In genomic region chr6:109382576-109383437, GRCh38 we compare ENCODE assay signal across 8 cellular contexts. TPM values are rescaled to one million over a fixed set of nuclear protein-coding genes. Genes with fewer than 3 reads are reported as not detected.
DNase-seq lines count a peak whose midpoint lies in the region; ATAC-seq, FAIRE-seq and TF ChIP-seq lines count a peak whose summit lies in the region.

No MANE protein-coding gene starts in this region.

- POLR2A ChIA-PET in Caco-2 (lab: Charles Lee): interaction anchor here (0.6 to 1.5 kb wide), 7 partner anchors 9 to 393 kb away, joined by 3 to 5 read pairs (median 5); partner anchors contain the start of genes CEP57L1, PPIL6, SESN1 and SMPD2

- H3K27ac ChIP-seq in mesenchymal stem cell (ENCODE audit: low read length, poor library complexity, severe bottlenecking): peak overlapping the region; percentile 99

- WGBS in mesenchymal stem cell: under 1% methylated on average over 36 of the region's 42 CpGs

- no peaks in the 10 kb centered on the region for H3K27me3 ChIP-seq in Caco-2 (replicated peaks; ENCODE audit: control insufficient read depth, insufficient read depth, low read length)
- no peaks in the 10 kb centered on the region for H3K27me3 ChIP-seq in endocrine pancreas (ENCODE audit: control insufficient read depth, insufficient read depth, low read length)
- H3K27me3 ChIP-seq in mesenchymal stem cell (ENCODE audit: control insufficient read depth in 1 of 2, insufficient read depth in 1 of 2, low read length in 2 of 2): no peaks in the 10 kb centered on the region

- H2BK12ac ChIP-seq in mesenchymal stem cell (ENCODE audit: low read length in 2 of 2): peak overlapping the region; percentile 65 to 99

- H2AK5ac ChIP-seq in mesenchymal stem cell (ENCODE audit: low read length, severe bottlenecking): no peak overlapping the region

- peaks cover 34% of the 10 kb centered on the region for H3K36me3 Mint-ChIP-seq in Caco-2 (ENCODE audit: insufficient read depth, unreplicated experiment)
- H3K36me3 Mint-ChIP-seq in activated CD8-positive, alpha-beta memory T cell treated with anti-CD3 and anti-CD28 coated beads, Interleukin-2, amount 10 ng/mL, durations not matched to agents 7 days and 5 days: peaks cover 32% of the 10 kb centered on the region

- H3K36me3 ChIP-seq in Caco-2 (ENCODE audit: control insufficient read depth, insufficient read depth, low read length) (no peaks in the 10 kb centered on the region; the same call in 1 of the 2 replicates), endocrine pancreas (ENCODE audit: control insufficient read depth, insufficient read depth, low read length) (no peaks in the 10 kb centered on the region), mesenchymal stem cell (ENCODE audit: control insufficient read depth in 1 of 2, insufficient read depth in 2 of 2, low read depth in 1 of 2, low read length in 2 of 2) (peaks cover 0 to 17% of the 10 kb centered on the region in 2 experiments)

- peaks cover 22% of the 10 kb centered on the region for H3K4me1 ChIP-seq in Caco-2
- H3K4me1 ChIP-seq in endocrine pancreas (ENCODE audit: control insufficient read depth, insufficient read depth, low read length): peaks cover 10% of the 10 kb centered on the region
- H3K4me1 ChIP-seq in mesenchymal stem cell (ENCODE audit: control insufficient read depth, insufficient read depth, low read depth, low read length): no peaks in the 10 kb centered on the region

- intact Hi-C loops in Caco-2 (cut with micrococcal nuclease; ENCODE audit: unreplicated experiment): loop anchor here (1.0 to 5.0 kb wide), 6 partner anchors 14 to 289 kb away; partner anchors contain the start of genes PPIL6, SESN1 and SMPD2

- peak overlapping the region; percentile 86 to 98 for H3K4ac ChIP-seq in mesenchymal stem cell (ENCODE audit: low read depth in 1 of 2, low read length in 2 of 2)

- DNase-seq in Caco-2 (peak; percentile 91), HTR-8/SVneo (ENCODE audit: insufficient read length, low spot score) (peak; percentile 90), NOMO-1 (lab: John Stamatoyannopoulos, UW; ENCODE audit: unreplicated experiment in 2 of 2) (peak; percentile 96 to 99), mesenchymal stem cell (peak; percentile 96)
- peak; percentile 95 for DNase-seq in activated CD8-positive, alpha-beta memory T cell treated with anti-CD3 and anti-CD28 coated beads, Interleukin-2, amount 10 ng/mL, durations not matched to agents 7 days and 5 days
- peak; percentile 88 for DNase-seq in stimulated activated CD8-positive, alpha-beta memory T cell treated with anti-CD3 and anti-CD28 coated beads, Interleukin-12 subunit alpha, Interleukin-12 subunit beta, amount 100 ng/mL, for 4 hours (ENCODE audit: low read depth)

- H3K4me1 Mint-ChIP-seq in Caco-2 (ENCODE audit: low read depth, unreplicated experiment): peaks cover 27% of the 10 kb centered on the region
- peaks cover 24% of the 10 kb centered on the region for H3K4me1 Mint-ChIP-seq in activated CD8-positive, alpha-beta memory T cell treated with anti-CD3 and anti-CD28 coated beads, Interleukin-2, amount 10 ng/mL, durations not matched to agents 7 days and 5 days

- H3K9ac ChIP-seq in endocrine pancreas (ENCODE audit: control insufficient read depth, insufficient read depth, low read length) (peak overlapping the region; percentile 92), mesenchymal stem cell (ENCODE audit: low read length) (peak overlapping the region; percentile 96)

- peak overlapping the region; percentile 69 for H3K4me2 ChIP-seq in mesenchymal stem cell (ENCODE audit: low read length, poor library complexity, severe bottlenecking)

- H3K18ac ChIP-seq in mesenchymal stem cell (ENCODE audit: low read depth in 1 of 2, low read length in 2 of 2): peak overlapping the region; percentile 92 to 99

- peak overlapping the region; percentile 93 for H4K91ac ChIP-seq in mesenchymal stem cell (ENCODE audit: low read length)

- peak overlapping the region; percentile 99 for H3K27ac Mint-ChIP-seq in Caco-2 (ENCODE audit: unreplicated experiment)
- H3K27ac Mint-ChIP-seq in activated CD8-positive, alpha-beta memory T cell treated with anti-CD3 and anti-CD28 coated beads, Interleukin-2, amount 10 ng/mL, durations not matched to agents 7 days and 5 days: peak overlapping the region; percentile 100

- no peaks in the 10 kb centered on the region for H3K79me1 ChIP-seq in mesenchymal stem cell (replicated peaks; ENCODE audit: low read length, poor library complexity, severe bottlenecking)

- CTCF ChIA-PET in Caco-2 (lab: Charles Lee): interaction anchor here (0.5 to 4.1 kb wide), 6 partner anchors 15 to 288 kb away, joined by 3 to 26 read pairs (median 6); partner anchors contain the start of genes CEP57L1, PPIL6, SESN1 and SMPD2
- CTCF ChIA-PET in activated CD8-positive, alpha-beta memory T cell treated with anti-CD3 and anti-CD28 coated beads, Interleukin-2, amount 10 ng/mL, durations not matched to agents 7 days and 5 days (lab: Charles Lee): interaction anchor here (0.6 to 6.0 kb wide), 42 partner anchors 9 to 657 kb away, joined by 3 to 84 read pairs (median 4); partner anchors contain the start of genes AK9, CEP57L1, FIG4 and MICAL1

- H3K4me3 ChIP-seq in Caco-2 (ENCODE audit: low read depth, low read length) (peak overlapping the region; percentile 92), endocrine pancreas (ENCODE audit: control insufficient read depth, insufficient read depth, low read length) (peak overlapping the region; percentile 88), mesenchymal stem cell (ENCODE audit: insufficient read depth in 1 of 2, low read depth in 1 of 2, low read length in 2 of 2) (peak overlapping the region; percentile 94)

- peak overlapping the region; percentile 99 for H4K8ac ChIP-seq in mesenchymal stem cell (ENCODE audit: low read length)

- H3K9me3 ChIP-seq in Caco-2 (no peaks in the 10 kb centered on the region), endocrine pancreas (ENCODE audit: control insufficient read depth, low read length) (no peaks in the 10 kb centered on the region), mesenchymal stem cell (ENCODE audit: control insufficient read depth, low read length) (no peaks in the 10 kb centered on the region)

- peak; percentile 44 to 54 for TF ChIP-seq CTCF in Caco-2 (IDR thresholded peaks at IDR 0.05; ENCODE audit: insufficient read depth in 1 of 2, low read depth in 1 of 2, low read length in 1 of 2, severe bottlenecking in 1 of 2, unreplicated experiment in 1 of 2)

- peak overlapping the region; percentile 44 for H2BK15ac ChIP-seq in mesenchymal stem cell (ENCODE audit: low read depth, poor library complexity, severe bottlenecking)

- H2AFZ ChIP-seq in mesenchymal stem cell (ENCODE audit: low read depth, low read length): peak overlapping the region; percentile 71

- no peak for FAIRE-seq in HTR-8/SVneo (lab: Jason Lieb, UNC)

- H3K23ac ChIP-seq in mesenchymal stem cell (ENCODE audit: low read length in 2 of 2): peak overlapping the region in 1 of 2 experiments; percentile 89

- H3K27me3 Mint-ChIP-seq in Caco-2 (ENCODE audit: insufficient read depth, unreplicated experiment): no peaks in the 10 kb centered on the region
- no peaks in the 10 kb centered on the region for H3K27me3 Mint-ChIP-seq in activated CD8-positive, alpha-beta memory T cell treated with anti-CD3 and anti-CD28 coated beads, Interleukin-2, amount 10 ng/mL, durations not matched to agents 7 days and 5 days

- TSS peak; percentile 85 for BruUV-seq in Caco-2 (replicated peaks; lab: Mats Ljungman, UMichigan)

- peak; percentile 62 for ATAC-seq in GM21381 (IDR thresholded peaks at IDR 0.05; ENCODE audit: unreplicated experiment)
- peak; percentile 70 for ATAC-seq in activated CD8-positive, alpha-beta memory T cell treated with anti-CD3 and anti-CD28 coated beads, Interleukin-2, amount 10 ng/mL, durations not matched to agents 7 days and 5 days

- H2BK5ac ChIP-seq in mesenchymal stem cell (ENCODE audit: low read depth, low read length, poor library complexity, severe bottlenecking): peak overlapping the region; percentile 100

- no peaks in the 10 kb centered on the region for H3K9me3 Mint-ChIP-seq in Caco-2 (ENCODE audit: unreplicated experiment)
- H3K9me3 Mint-ChIP-seq in activated CD8-positive, alpha-beta memory T cell treated with anti-CD3 and anti-CD28 coated beads, Interleukin-2, amount 10 ng/mL, durations not matched to agents 7 days and 5 days (ENCODE audit: low read depth): no peaks in the 10 kb centered on the region

- peak overlapping the region; percentile 97 for H3K4me3 Mint-ChIP-seq in Caco-2 (ENCODE audit: unreplicated experiment)
- peak overlapping the region; percentile 92 for H3K4me3 Mint-ChIP-seq in activated CD8-positive, alpha-beta memory T cell treated with anti-CD3 and anti-CD28 coated beads, Interleukin-2, amount 10 ng/mL, durations not matched to agents 7 days and 5 days

- peak overlapping the region in 1 of 2 experiments; percentile 99 for H3K14ac ChIP-seq in mesenchymal stem cell (ENCODE audit: low read length in 2 of 2)

- H2BK120ac ChIP-seq in mesenchymal stem cell (ENCODE audit: low read depth, low read length): peak overlapping the region; percentile 94

RNA-seq across cellular contexts. Expression of gene CD164, which starts 0.5 kb away (rescaled TPM):
- total RNA-seq in Caco-2 (2022): 224 and 228 TPM in 2 replicates
- 100 to 1,000 TPM; 238 to 275 TPM for total RNA-seq in activated CD8-positive, alpha-beta memory T cell treated with anti-CD3 and anti-CD28 coated beads, Interleukin-2, amount 10 ng/mL, durations not matched to agents 7 days and 5 days
- 364 TPM for polyA plus RNA-seq in mesenchymal stem cell (2013, experiment 1 of 2)
- polyA plus RNA-seq in mesenchymal stem cell (2013, experiment 2 of 2): 391 TPM

RNA-seq across cellular contexts. Expression of gene PPIL6, which starts 57.6 kb away (rescaled TPM):
- 0.30 TPM in 1 of 2 replicates, not detected in the other for total RNA-seq in Caco-2 (2022)
- total RNA-seq in activated CD8-positive, alpha-beta memory T cell treated with anti-CD3 and anti-CD28 coated beads, Interleukin-2, amount 10 ng/mL, durations not matched to agents 7 days and 5 days: under 1 TPM in 1 of 2 experiments, not detected in 1; 0.21 TPM
- polyA plus RNA-seq in mesenchymal stem cell (2013, experiment 1 of 2): 0.73 TPM
- polyA plus RNA-seq in mesenchymal stem cell (2013, experiment 2 of 2): 0.45 TPM

RNA-seq across cellular contexts. Expression of gene SMPD2, which starts 57.7 kb away (rescaled TPM):
- 12.3 and 12.8 TPM in 2 replicates for total RNA-seq in Caco-2 (2022)
- total RNA-seq in activated CD8-positive, alpha-beta memory T cell treated with anti-CD3 and anti-CD28 coated beads, Interleukin-2, amount 10 ng/mL, durations not matched to agents 7 days and 5 days: 10 to 100 TPM; 14.3 to 14.6 TPM
- 4.7 TPM for polyA plus RNA-seq in mesenchymal stem cell (2013, experiment 1 of 2)
- polyA plus RNA-seq in mesenchymal stem cell (2013, experiment 2 of 2): 5.0 TPM

Comparison
In these comparisons a context has a peak if more than half of its experiments do, and no peak if none do; other contexts are left out.
1. Peak in every context shown above with its lines: DNase-seq, ATAC-seq, H3K4me3 ChIP-seq and H3K27ac ChIP-seq.